ENCODE assay signal across 10 cellular contexts in the genomic region with DNA sequence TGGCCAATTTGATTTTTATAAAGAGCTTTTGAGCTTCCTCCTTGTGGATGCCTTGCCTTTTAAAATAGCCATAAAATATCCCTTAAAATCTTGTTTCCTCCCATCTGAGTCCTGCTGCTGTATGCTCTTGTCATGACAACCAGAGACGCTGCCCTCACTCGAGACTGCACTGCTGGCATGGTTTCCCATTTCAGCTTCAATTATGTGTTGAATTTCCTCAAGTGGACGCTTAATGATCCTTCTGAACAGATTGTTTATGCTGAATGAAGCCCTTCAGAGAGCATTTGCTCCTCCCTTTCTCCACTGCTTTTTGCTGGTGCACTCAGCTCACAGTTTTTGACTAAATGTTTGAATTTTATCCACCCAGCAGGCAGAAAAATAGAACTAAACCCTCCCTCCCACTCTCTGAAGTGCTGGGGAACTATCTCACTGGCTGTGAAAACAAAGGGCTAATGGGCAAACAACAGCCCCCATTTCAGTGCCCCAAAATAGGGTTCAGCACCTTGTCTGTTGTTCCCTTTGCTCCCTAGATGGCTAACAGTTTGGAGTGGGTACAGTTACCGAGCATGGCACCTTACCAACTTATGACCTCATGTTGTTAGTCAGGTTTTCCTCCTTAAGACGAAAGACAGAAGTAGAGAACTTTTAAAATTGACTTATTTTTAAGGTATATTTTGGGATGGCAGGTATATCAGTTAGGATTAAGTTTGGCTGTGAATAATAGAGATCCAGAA. TPM values are rescaled to one million over a fixed set of nuclear protein-coding genes. Genes with fewer than 3 reads are reported as not detected.
DNase-seq lines count a peak whose midpoint lies in the region; ATAC-seq, FAIRE-seq and TF ChIP-seq lines count a peak whose summit lies in the region.
"Had no signal": no experiment of that assay in that cellular context is flagged by ENCODE, and none has a peak within 500 bp of the region (broad histone marks: within the 10 kb centered on the region; RNA-seq: fewer than 3 reads in every experiment).

No MANE protein-coding gene starts in this region.

- no peaks in the 10 kb centered on the region for H3K79me2 ChIP-seq in astrocyte (ENCODE audit: insufficient read depth, low read length)

- H2BK5ac ChIP-seq in mesenchymal stem cell (ENCODE audit: low read depth, low read length, poor library complexity, severe bottlenecking): no peak overlapping the region

- H3K14ac ChIP-seq in mesenchymal stem cell (ENCODE audit: low read length in 2 of 2): no peak overlapping the region

- H3K9ac ChIP-seq in astrocyte (ENCODE audit: low read length) (peak overlapping the region; percentile 2), mesenchymal stem cell (ENCODE audit: low read length) (peak overlapping the region; percentile 53)

- ATAC-seq in HG02642 (IDR thresholded peaks at IDR 0.05; ENCODE audit: poor library complexity, unreplicated experiment): no peak
- no peak for ATAC-seq in activated T-cell treated with anti-CD3 and anti-CD28 coated beads, Interleukin-2, amount 50 U/mL, for 4 hours
- ATAC-seq: right lobe of liver had no signal

- no peak overlapping the region for H3K18ac ChIP-seq in mesenchymal stem cell (ENCODE audit: low read depth in 1 of 2, low read length in 2 of 2)

- no peaks in the 10 kb centered on the region for H3K9me3 ChIP-seq in astrocyte (ENCODE audit: insufficient read depth, low read depth, low read length)
- no peaks in the 10 kb centered on the region for H3K9me3 ChIP-seq in mesenchymal stem cell (ENCODE audit: control insufficient read depth, low read length)
- H3K9me3 ChIP-seq: right lobe of liver had no signal

- no peaks in the 10 kb centered on the region for H3K9me3 Mint-ChIP-seq in astrocyte (ENCODE audit: unreplicated experiment)
- no peaks in the 10 kb centered on the region for H3K9me3 Mint-ChIP-seq in activated T-cell treated with anti-CD3 and anti-CD28 coated beads, Interleukin-2, amount 50 U/mL, for 4 hours
- H3K9me3 Mint-ChIP-seq: CD4-positive, CD25-positive, alpha-beta regulatory T cell had no signal

- H3K4me1 ChIP-seq in astrocyte (ENCODE audit: insufficient read depth, low read length) (peaks cover 26% of the 10 kb centered on the region), mesenchymal stem cell (ENCODE audit: control insufficient read depth, insufficient read depth, low read depth, low read length) (no peaks in the 10 kb centered on the region)
- H3K4me1 ChIP-seq: right lobe of liver had no signal

- H4K20me1 ChIP-seq in astrocyte (ENCODE audit: insufficient read depth, low read length): peaks cover 8% of the 10 kb centered on the region

- no peak for TF ChIP-seq CTCF in astrocyte (IDR thresholded peaks at IDR 0.05; ENCODE audit: insufficient read depth, low read depth, low read length)

- no peaks in the 10 kb centered on the region for H3K27me3 Mint-ChIP-seq in astrocyte (ENCODE audit: low read depth, unreplicated experiment)
- H3K27me3 Mint-ChIP-seq in activated T-cell treated with anti-CD3 and anti-CD28 coated beads, Interleukin-2, amount 50 U/mL, for 4 hours (ENCODE audit: low read depth): no peaks in the 10 kb centered on the region
- H3K27me3 Mint-ChIP-seq: CD4-positive, CD25-positive, alpha-beta regulatory T cell had no signal

- H3K79me1 ChIP-seq in mesenchymal stem cell (replicated peaks; ENCODE audit: low read length, poor library complexity, severe bottlenecking): peaks cover 13% of the 10 kb centered on the region

- no peak overlapping the region for H3K27ac ChIP-seq in astrocyte (ENCODE audit: low read depth, low read length)
- no peak overlapping the region for H3K27ac ChIP-seq in mesenchymal stem cell (ENCODE audit: low read length, poor library complexity, severe bottlenecking)
- H3K27ac ChIP-seq: right lobe of liver had no signal

- H3K4me3 ChIP-seq in astrocyte (ENCODE audit: insufficient read depth, low read depth, low read length) (no peak overlapping the region), mesenchymal stem cell (ENCODE audit: insufficient read depth in 1 of 2, low read depth in 1 of 2, low read length in 2 of 2) (no peak overlapping the region)
- H3K4me3 ChIP-seq: right lobe of liver had no signal

- H3K4me3 Mint-ChIP-seq in astrocyte (ENCODE audit: unreplicated experiment): no peak overlapping the region
- no peak overlapping the region for H3K4me3 Mint-ChIP-seq in activated T-cell treated with anti-CD3 and anti-CD28 coated beads, Interleukin-2, amount 50 U/mL, for 4 hours
- H3K4me3 Mint-ChIP-seq: CD4-positive, CD25-positive, alpha-beta regulatory T cell had no signal

- H3K4me2 ChIP-seq in astrocyte (ENCODE audit: low read length) (no peak overlapping the region), mesenchymal stem cell (ENCODE audit: low read length, poor library complexity, severe bottlenecking) (no peak overlapping the region)

- no peaks in the 10 kb centered on the region for H3K27me3 ChIP-seq in astrocyte (ENCODE audit: insufficient read depth, low read length)
- H3K27me3 ChIP-seq in mesenchymal stem cell (ENCODE audit: control insufficient read depth in 1 of 2, insufficient read depth in 1 of 2, low read length in 2 of 2): no peaks in the 10 kb centered on the region
- H3K27me3 ChIP-seq: right lobe of liver had no signal

- H2AFZ ChIP-seq in astrocyte (ENCODE audit: low read depth, low read length): no peak overlapping the region
- no peak overlapping the region for H2AFZ ChIP-seq in mesenchymal stem cell (ENCODE audit: low read depth, low read length)

- H2AK5ac ChIP-seq in mesenchymal stem cell (ENCODE audit: low read length, severe bottlenecking): no peak overlapping the region

- H2BK120ac ChIP-seq in mesenchymal stem cell (ENCODE audit: low read depth, low read length): no peak overlapping the region

- no peak overlapping the region for H3K4ac ChIP-seq in mesenchymal stem cell (ENCODE audit: low read depth in 1 of 2, low read length in 2 of 2)

- H3K36me3 ChIP-seq in astrocyte (ENCODE audit: insufficient read depth, low read length): peaks cover 10% of the 10 kb centered on the region
- peaks cover 17 to 33% of the 10 kb centered on the region in 2 experiments for H3K36me3 ChIP-seq in mesenchymal stem cell (ENCODE audit: control insufficient read depth in 1 of 2, insufficient read depth in 2 of 2, low read depth in 1 of 2, low read length in 2 of 2)
- H3K36me3 ChIP-seq: right lobe of liver had no signal

- H3K23ac ChIP-seq in mesenchymal stem cell (ENCODE audit: low read length in 2 of 2): no peak overlapping the region

- H3K4me1 Mint-ChIP-seq in astrocyte (ENCODE audit: low read depth, unreplicated experiment): peaks cover 33% of the 10 kb centered on the region
- no peaks in the 10 kb centered on the region for H3K4me1 Mint-ChIP-seq in activated T-cell treated with anti-CD3 and anti-CD28 coated beads, Interleukin-2, amount 50 U/mL, for 4 hours (ENCODE audit: low read depth)

- peak overlapping the region; percentile 16 for H4K91ac ChIP-seq in mesenchymal stem cell (ENCODE audit: low read length)

- FAIRE-seq in astrocyte (lab: Jason Lieb, UNC): no peak

- peak overlapping the region; percentile 45 for H4K8ac ChIP-seq in mesenchymal stem cell (ENCODE audit: low read length)

- peaks cover 7% of the 10 kb centered on the region for H3K36me3 Mint-ChIP-seq in astrocyte (ENCODE audit: low read depth, unreplicated experiment)
- peaks cover 21% of the 10 kb centered on the region for H3K36me3 Mint-ChIP-seq in activated T-cell treated with anti-CD3 and anti-CD28 coated beads, Interleukin-2, amount 50 U/mL, for 4 hours (ENCODE audit: insufficient read depth)

- H2BK15ac ChIP-seq in mesenchymal stem cell (ENCODE audit: low read depth, poor library complexity, severe bottlenecking): no peak overlapping the region

- H2BK12ac ChIP-seq in mesenchymal stem cell (ENCODE audit: low read length in 2 of 2): peak overlapping the region in 1 of 2 experiments; percentile 84

- DNase-seq in COLO668 (lab: John Stamatoyannopoulos, UW; ENCODE audit: unreplicated experiment): peak; percentile 3
- peak; percentile 67 for DNase-seq in NCI-H1694 (lab: John Stamatoyannopoulos, UW)
- DNase-seq in astrocyte (ENCODE audit: low read depth): peak; percentile 73
- DNase-seq in mesenchymal stem cell: peak; percentile 71
- DNase-seq in activated T-cell treated with anti-CD3 and anti-CD28 coated beads, Interleukin-2, amount 50 U/mL, for 4 hours: no peak
- no peak for DNase-seq in activated gamma-delta T cell (lab: John Stamatoyannopoulos, UW)
- no peak for DNase-seq in activated naive CD4-positive, alpha-beta T cell (lab: John Stamatoyannopoulos, UW)
- DNase-seq: CD4-positive, CD25-positive, alpha-beta regulatory T cell; right lobe of liver had no signal

- 48% methylated on average over 5 of the region's 5 CpGs for WGBS in mesenchymal stem cell

- H3K27ac Mint-ChIP-seq in astrocyte (ENCODE audit: unreplicated experiment): no peak overlapping the region

RNA-seq across cellular contexts. Expression of a gene that starts 45.5 kb away (rescaled TPM):
- total RNA-seq in astrocyte: 22.4 and 25.1 TPM in 2 replicates
- polyA plus RNA-seq in mesenchymal stem cell (2013, experiment 1 of 2): 13.1 TPM
- 12.4 TPM for polyA plus RNA-seq in mesenchymal stem cell (2013, experiment 2 of 2)
- total RNA-seq in activated T-cell treated with anti-CD3 and anti-CD28 coated beads, Interleukin-2, amount 50 U/mL, for 4 hours: 10 to 100 TPM; 21.8 to 25.8 (median 23.8) TPM

RNA-seq across cellular contexts. Expression of a gene that starts 50.3 kb away (rescaled TPM):
- 7.3 and 8.2 TPM in 2 replicates for total RNA-seq in astrocyte
- polyA plus RNA-seq in mesenchymal stem cell (2013, experiment 1 of 2): 2.0 TPM
- polyA plus RNA-seq in mesenchymal stem cell (2013, experiment 2 of 2): 2.5 TPM
- total RNA-seq in activated T-cell treated with anti-CD3 and anti-CD28 coated beads, Interleukin-2, amount 50 U/mL, for 4 hours: 1 to 10 TPM; 2.3 to 4.2 (median 2.8) TPM

RNA-seq across cellular contexts. Expression of a gene that starts 50.7 kb away (rescaled TPM):
- total RNA-seq in astrocyte: 10.5 and 10.8 TPM in 2 replicates
- 7.1 TPM for polyA plus RNA-seq in mesenchymal stem cell (2013, experiment 1 of 2)
- polyA plus RNA-seq in mesenchymal stem cell (2013, experiment 2 of 2): 7.1 TPM
- 10 to 100 TPM; 13.0 to 13.5 (median 13.2) TPM for total RNA-seq in activated T-cell treated with anti-CD3 and anti-CD28 coated beads, Interleukin-2, amount 50 U/mL, for 4 hours

Comparison
In these comparisons a context has a peak if more than half of its experiments do, and no peak if none do; other contexts are left out.
1. DNase-seq: peak in COLO668 (single experiment), NCI-H1694 (single experiment), astrocyte (single experiment) and mesenchymal stem cell (single experiment); none in activated T-cell treated with anti-CD3 and anti-CD28 coated beads, Interleukin-2, amount 50 U/mL, for 4 hours (single experiment), activated gamma-delta T cell (single experiment) and activated naive CD4-positive, alpha-beta T cell (0 of 4).